Comparison of ENCODE assay signal across 18 cellular contexts in the genomic region with DNA sequence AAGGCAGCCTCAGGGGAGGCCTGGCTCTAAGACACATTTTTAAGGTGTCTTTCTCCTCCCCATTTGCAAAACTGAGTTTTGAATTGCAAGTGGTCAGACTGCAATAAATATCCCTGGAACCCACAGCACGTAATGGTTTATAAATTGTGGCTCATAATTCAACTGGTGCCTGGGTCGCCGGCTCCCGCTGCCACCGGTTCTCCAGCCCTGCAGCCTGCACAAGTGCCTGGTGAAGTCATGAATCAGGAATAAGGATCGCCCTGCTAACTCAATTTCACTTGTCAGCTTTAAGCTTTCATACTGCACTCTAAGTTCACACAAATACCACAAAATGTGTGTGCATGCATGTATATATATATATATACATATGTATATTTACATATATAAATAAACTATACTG.
"Had no signal": no experiment of that assay in that cellular context is flagged by ENCODE, and none has a peak within 500 bp of the region (broad histone marks: within the 10 kb centered on the region; RNA-seq: fewer than 3 reads in every experiment).

No MANE protein-coding gene starts in this region.

- H3K27me3 ChIP-seq: ascending aorta, upper lobe of left lung had no signal

- H3K4me3 ChIP-seq: ascending aorta, esophagus muscularis mucosa, heart right ventricle, smooth muscle cell, upper lobe of left lung had no signal

- H3K9me3 ChIP-seq: ascending aorta, esophagus muscularis mucosa, heart right ventricle, upper lobe of left lung had no signal

- H3K36me3 ChIP-seq: ascending aorta, esophagus muscularis mucosa, heart right ventricle, upper lobe of left lung had no signal

- H3K27ac ChIP-seq: ascending aorta, esophagus muscularis mucosa, heart right ventricle, upper lobe of left lung had no signal

- DNase-seq: activated CD4-positive, alpha-beta T cell treated with anti-CD3 and anti-CD28 coated beads for 36 hours; activated CD4-positive, alpha-beta T cell treated with anti-CD3 and anti-CD28 coated beads, Interleukin-2, amount 50 U/mL, for 48 hours; activated effector memory CD4-positive, alpha-beta T cell treated with Interleukin-2 at 50 U/mL for 16 hours; activated naive CD4-positive, alpha-beta T cell treated with anti-CD3 and anti-CD28 coated beads, Interleukin-2, amount 50 U/mL, for 16 hours; activated T-cell treated with anti-CD3 and anti-CD28 coated beads, Interleukin-2, amount 50 U/mL, for 48 hours; cortex of kidney; effector CD4-positive, alpha-beta T cell; left cardiac atrium; stimulated activated CD4-positive, alpha-beta T cell treated with anti-CD3 and anti-CD28 coated beads, Interleukin-4, amount 100 ng/mL, for 1 hour; SW 1271 had no signal

- H3K4me1 ChIP-seq: esophagus muscularis mucosa, heart right ventricle, upper lobe of left lung had no signal

- H3K4me2 ChIP-seq: smooth muscle cell had no signal

- ATAC-seq: activated CD4-positive, alpha-beta T cell treated with anti-CD3 and anti-CD28 coated beads for 36 hours; heart right ventricle; left cardiac atrium; natural killer cell treated with Interleukin-12 subunit alpha and Interleukin-12 subunit beta and Interleukin-15 and Interleukin-18, amount 100 ng/mL, for 72 hours; stimulated activated naive CD8-positive, alpha-beta T cell treated with anti-CD3 and anti-CD28 coated beads, Interleukin-15, amount 100 ng/mL, for 72 hours; WTC11 had no signal
